ENCODE assay signal across 9 cellular contexts in genomic region chr2:177260398-177260797, GRCh38. TPM values are rescaled to one million over a fixed set of nuclear protein-coding genes. Genes with fewer than 3 reads are reported as not detected.
DNase-seq lines count a peak whose midpoint lies in the region; ATAC-seq and TF ChIP-seq lines count a peak whose summit lies in the region.
"Had no signal": no experiment of that assay in that cellular context is flagged by ENCODE, and none has a peak within 500 bp of the region (broad histone marks: within the 10 kb centered on the region; RNA-seq: fewer than 3 reads in every experiment).

No MANE protein-coding gene starts in this region.

- DNase-seq in T-helper 2 cell treated with Interferon-gamma antibody and Interleukin-4, amounts not matched to agents 5 μg/mL and 100 μg/mL, for 36 hours (ENCODE audit: low spot score), result no peak
- DNase-seq in T-helper 2 cell, result no peak
- no peak for DNase-seq in activated T-helper 1 cell treated with anti-CD3 and anti-CD28 coated beads, Interleukin-12 subunit alpha, Interleukin-12 subunit beta, Interleukin-2, Interleukin-4 antibody, amounts not matched to agents 30 ng/mL and 10 ng/mL and 1 ng/mL, durations not matched to agents 14 hours and 24 hours and 36 hours (ENCODE audit: low spot score)
- no peak for DNase-seq in foreskin fibroblast
- DNase-seq in activated effector memory CD4-positive, alpha-beta T cell treated with Interleukin-2 at 50 U/mL for 16 hours, result no peak
- no peak for DNase-seq in glomerular visceral epithelial cell (ENCODE audit: extremely low spot score)
- DNase-seq: NCI-H2081 had no signal

- H3K27me3 Mint-ChIP-seq in T-helper 2 cell treated with Interferon-gamma antibody and Interleukin-4, amounts not matched to agents 5 μg/mL and 100 μg/mL, for 36 hours (ENCODE audit: low read depth), result no peaks in the 10 kb centered on the region
- H3K27me3 Mint-ChIP-seq in activated T-helper 1 cell treated with anti-CD3 and anti-CD28 coated beads, Interleukin-12 subunit alpha, Interleukin-12 subunit beta, Interleukin-2, Interleukin-4 antibody, amounts not matched to agents 30 ng/mL and 10 ng/mL and 1 ng/mL, durations not matched to agents 14 hours and 24 hours and 36 hours (ENCODE audit: insufficient read depth), result no peaks in the 10 kb centered on the region
- no peaks in the 10 kb centered on the region for H3K27me3 Mint-ChIP-seq in stimulated activated memory B cell treated with anti-CD40 and anti-IgM and Interleukin-4, amounts not matched to agents 10 μg/mL and 1 μg/mL and 100 μg/mL, for 72 hours

- no peak overlapping the region for H3K27ac Mint-ChIP-seq in T-helper 2 cell treated with Interferon-gamma antibody and Interleukin-4, amounts not matched to agents 5 μg/mL and 100 μg/mL, for 36 hours
- H3K27ac Mint-ChIP-seq in activated T-helper 1 cell treated with anti-CD3 and anti-CD28 coated beads, Interleukin-12 subunit alpha, Interleukin-12 subunit beta, Interleukin-2, Interleukin-4 antibody, amounts not matched to agents 30 ng/mL and 10 ng/mL and 1 ng/mL, durations not matched to agents 14 hours and 24 hours and 36 hours, result no peak overlapping the region
- H3K27ac Mint-ChIP-seq in stimulated activated memory B cell treated with anti-CD40 and anti-IgM and Interleukin-4, amounts not matched to agents 10 μg/mL and 1 μg/mL and 100 μg/mL, for 72 hours, result no peak overlapping the region

- H3K4me3 ChIP-seq in foreskin fibroblast (ENCODE audit: low read depth in 1 of 2, low read length in 2 of 2), result peak overlapping the region; percentile 68 to 88

- peaks cover 43% of the 10 kb centered on the region for H3K4me1 Mint-ChIP-seq in T-helper 2 cell treated with Interferon-gamma antibody and Interleukin-4, amounts not matched to agents 5 μg/mL and 100 μg/mL, for 36 hours (ENCODE audit: low read depth)
- peaks cover 68% of the 10 kb centered on the region for H3K4me1 Mint-ChIP-seq in activated T-helper 1 cell treated with anti-CD3 and anti-CD28 coated beads, Interleukin-12 subunit alpha, Interleukin-12 subunit beta, Interleukin-2, Interleukin-4 antibody, amounts not matched to agents 30 ng/mL and 10 ng/mL and 1 ng/mL, durations not matched to agents 14 hours and 24 hours and 36 hours (ENCODE audit: low read depth)
- H3K4me1 Mint-ChIP-seq in stimulated activated memory B cell treated with anti-CD40 and anti-IgM and Interleukin-4, amounts not matched to agents 10 μg/mL and 1 μg/mL and 100 μg/mL, for 72 hours, result peaks cover 60% of the 10 kb centered on the region

- ATAC-seq in stimulated activated memory B cell treated with anti-CD40 and anti-IgM and Interleukin-4, amounts not matched to agents 10 μg/mL and 1 μg/mL and 100 μg/mL, for 72 hours, result no peak
- ATAC-seq in GM21528 (IDR thresholded peaks at IDR 0.05; ENCODE audit: low FRiP score, unreplicated experiment), result no peak

- TF ChIP-seq CTCF in foreskin fibroblast (IDR thresholded peaks at IDR 0.05; ENCODE audit: low read depth, low read length), result no peak

- H3K36me3 Mint-ChIP-seq in T-helper 2 cell treated with Interferon-gamma antibody and Interleukin-4, amounts not matched to agents 5 μg/mL and 100 μg/mL, for 36 hours (ENCODE audit: low read depth), result peaks cover 54% of the 10 kb centered on the region
- peaks cover 37% of the 10 kb centered on the region for H3K36me3 Mint-ChIP-seq in activated T-helper 1 cell treated with anti-CD3 and anti-CD28 coated beads, Interleukin-12 subunit alpha, Interleukin-12 subunit beta, Interleukin-2, Interleukin-4 antibody, amounts not matched to agents 30 ng/mL and 10 ng/mL and 1 ng/mL, durations not matched to agents 14 hours and 24 hours and 36 hours (ENCODE audit: low read depth)
- H3K36me3 Mint-ChIP-seq in stimulated activated memory B cell treated with anti-CD40 and anti-IgM and Interleukin-4, amounts not matched to agents 10 μg/mL and 1 μg/mL and 100 μg/mL, for 72 hours, result peaks cover 19% of the 10 kb centered on the region

- H3K9me3 Mint-ChIP-seq in T-helper 2 cell treated with Interferon-gamma antibody and Interleukin-4, amounts not matched to agents 5 μg/mL and 100 μg/mL, for 36 hours, result peaks cover 8% of the 10 kb centered on the region
- H3K9me3 Mint-ChIP-seq in activated T-helper 1 cell treated with anti-CD3 and anti-CD28 coated beads, Interleukin-12 subunit alpha, Interleukin-12 subunit beta, Interleukin-2, Interleukin-4 antibody, amounts not matched to agents 30 ng/mL and 10 ng/mL and 1 ng/mL, durations not matched to agents 14 hours and 24 hours and 36 hours, result peaks cover 4% of the 10 kb centered on the region
- peaks cover 3% of the 10 kb centered on the region for H3K9me3 Mint-ChIP-seq in stimulated activated memory B cell treated with anti-CD40 and anti-IgM and Interleukin-4, amounts not matched to agents 10 μg/mL and 1 μg/mL and 100 μg/mL, for 72 hours

- peak overlapping the region; percentile 53 for H3K4me3 Mint-ChIP-seq in T-helper 2 cell treated with Interferon-gamma antibody and Interleukin-4, amounts not matched to agents 5 μg/mL and 100 μg/mL, for 36 hours
- H3K4me3 Mint-ChIP-seq in activated T-helper 1 cell treated with anti-CD3 and anti-CD28 coated beads, Interleukin-12 subunit alpha, Interleukin-12 subunit beta, Interleukin-2, Interleukin-4 antibody, amounts not matched to agents 30 ng/mL and 10 ng/mL and 1 ng/mL, durations not matched to agents 14 hours and 24 hours and 36 hours, result peak overlapping the region; percentile 53
- H3K4me3 Mint-ChIP-seq in stimulated activated memory B cell treated with anti-CD40 and anti-IgM and Interleukin-4, amounts not matched to agents 10 μg/mL and 1 μg/mL and 100 μg/mL, for 72 hours, result peak overlapping the region; percentile 44

- intact Hi-C loops in activated T-helper 1 cell treated with anti-CD3 and anti-CD28 coated beads, Interleukin-12 subunit alpha, Interleukin-12 subunit beta, Interleukin-2, Interleukin-4 antibody, amounts not matched to agents 30 ng/mL and 10 ng/mL and 1 ng/mL, durations not matched to agents 14 hours and 24 hours and 36 hours (cut with micrococcal nuclease), result loop anchor here (5.0 to 10.0 kb wide), 2 partner anchors 263 to 464 kb away; no protein-coding TSS in a partner anchor

RNA-seq across cellular contexts. Expression of gene NFE2L2, which starts 4.1 kb away (rescaled TPM):
- total RNA-seq in activated T-helper 1 cell treated with anti-CD3 and anti-CD28 coated beads, Interleukin-12 subunit alpha, Interleukin-12 subunit beta, Interleukin-2, Interleukin-4 antibody, amounts not matched to agents 30 ng/mL and 10 ng/mL and 1 ng/mL, durations not matched to agents 14 hours and 24 hours and 36 hours, result 68.2 and 71.2 TPM in 2 replicates

RNA-seq across cellular contexts. Expression of gene HNRNPA3, which starts 47.8 kb away (rescaled TPM):
- total RNA-seq in activated T-helper 1 cell treated with anti-CD3 and anti-CD28 coated beads, Interleukin-12 subunit alpha, Interleukin-12 subunit beta, Interleukin-2, Interleukin-4 antibody, amounts not matched to agents 30 ng/mL and 10 ng/mL and 1 ng/mL, durations not matched to agents 14 hours and 24 hours and 36 hours, result 326 and 333 TPM in 2 replicates
